ENCODE assay signal across 8 cellular contexts in genomic region chr1:11645670-11646265, GRCh38. TPM values are rescaled to one million over a fixed set of nuclear protein-coding genes. Genes with fewer than 3 reads are reported as not detected.
DNase-seq lines count a peak whose midpoint lies in the region; ATAC-seq lines count a peak whose summit lies in the region.

No MANE protein-coding gene starts in this region.

- intact Hi-C loops in Right ventricle myocardium inferior (cut with DNase I), result no loop called here

- no peak overlapping the region for H3K4me3 Mint-ChIP-seq in activated naive CD4-positive, alpha-beta T cell treated with anti-CD3 and anti-CD28 coated beads, Interleukin-2, amount 10 ng/mL, durations not matched to agents 7 days and 5 days

- peaks cover 20% of the 10 kb centered on the region for H3K4me1 Mint-ChIP-seq in activated naive CD4-positive, alpha-beta T cell treated with anti-CD3 and anti-CD28 coated beads, Interleukin-2, amount 10 ng/mL, durations not matched to agents 7 days and 5 days

- no peaks in the 10 kb centered on the region for H3K9me3 Mint-ChIP-seq in activated naive CD4-positive, alpha-beta T cell treated with anti-CD3 and anti-CD28 coated beads, Interleukin-2, amount 10 ng/mL, durations not matched to agents 7 days and 5 days

- no peaks in the 10 kb centered on the region for H3K36me3 Mint-ChIP-seq in activated naive CD4-positive, alpha-beta T cell treated with anti-CD3 and anti-CD28 coated beads, Interleukin-2, amount 10 ng/mL, durations not matched to agents 7 days and 5 days

- ATAC-seq in Right ventricle myocardium inferior, result peak; percentile 36
- no peak for ATAC-seq in HG03159 (IDR thresholded peaks at IDR 0.05; ENCODE audit: unreplicated experiment)
- no peak for ATAC-seq in GM18909 (IDR thresholded peaks at IDR 0.05; ENCODE audit: poor library complexity, unreplicated experiment)

- DNase-seq in Daoy (ENCODE audit: low read depth) (peak; percentile 84), NAMALWA (ENCODE audit: low spot score) (peak; percentile 93), SKM-1 (lab: John Stamatoyannopoulos, UW; ENCODE audit: unreplicated experiment) (peak; percentile 80), Right ventricle myocardium inferior (ENCODE audit: missing footprints) (peak; percentile 87), pulmonary artery endothelial cell (ENCODE audit: low read depth, low spot score) (peak; percentile 40)
- DNase-seq in activated naive CD4-positive, alpha-beta T cell treated with anti-CD3 and anti-CD28 coated beads, Interleukin-2, amount 10 ng/mL, durations not matched to agents 7 days and 5 days, result peak; percentile 92

- CTCF ChIA-PET in activated naive CD4-positive, alpha-beta T cell treated with anti-CD3 and anti-CD28 coated beads, Interleukin-2, amount 10 ng/mL, durations not matched to agents 7 days and 5 days (lab: Charles Lee), result interaction anchor here (0.6 to 10.7 kb wide), 21 partner anchors 9 to 608 kb away, joined by 3 to 101 read pairs (median 4); partner anchors contain the start of genes EXOSC10, FBXO6, MAD2L2 and MTOR

- no peak overlapping the region for H3K27ac Mint-ChIP-seq in activated naive CD4-positive, alpha-beta T cell treated with anti-CD3 and anti-CD28 coated beads, Interleukin-2, amount 10 ng/mL, durations not matched to agents 7 days and 5 days

- H3K27me3 Mint-ChIP-seq in activated naive CD4-positive, alpha-beta T cell treated with anti-CD3 and anti-CD28 coated beads, Interleukin-2, amount 10 ng/mL, durations not matched to agents 7 days and 5 days, result peaks cover 53% of the 10 kb centered on the region

RNA-seq across cellular contexts. Expression of gene FBXO2, which starts 8.5 kb away (rescaled TPM):
- total RNA-seq in Daoy (2014; rRNA removed; shearing (Covaris generic)), result 1.4 TPM in 1 of 2 replicates, not detected in the other
- total RNA-seq in Right ventricle myocardium inferior, result 4.2 TPM
- total RNA-seq in pulmonary artery endothelial cell, result 1.1 TPM in 2 replicates

RNA-seq across cellular contexts. Expression of gene FBXO44, which starts 8.9 kb away (rescaled TPM):
- total RNA-seq in Daoy (2014; rRNA removed; shearing (Covaris generic)), result 2.7 and 6.3 TPM in 2 replicates
- 19.0 TPM for total RNA-seq in Right ventricle myocardium inferior
- total RNA-seq in pulmonary artery endothelial cell, result 6.0 and 6.9 TPM in 2 replicates

RNA-seq across cellular contexts. Expression of gene FBXO6, which starts 18.2 kb away (rescaled TPM):
- total RNA-seq in Daoy (2014; rRNA removed; shearing (Covaris generic)), result 1.1 and 2.4 TPM in 2 replicates
- total RNA-seq in Right ventricle myocardium inferior (11.8 TPM), pulmonary artery endothelial cell (1.7 and 1.8 TPM in 2 replicates)

RNA-seq across cellular contexts. Expression of gene MAD2L2, which starts 35.2 kb away (rescaled TPM):
- 80.3 and 91.7 TPM in 2 replicates for total RNA-seq in Daoy (2014; rRNA removed; shearing (Covaris generic))
- total RNA-seq in Right ventricle myocardium inferior (20.1 TPM), pulmonary artery endothelial cell (35.6 and 49.5 TPM in 2 replicates)

RNA-seq across cellular contexts. Expression of gene DRAXIN, which starts 45.7 kb away (rescaled TPM):
- total RNA-seq in Daoy (2014; rRNA removed; shearing (Covaris generic)), result 0.86 and 0.97 TPM in 2 replicates
- total RNA-seq in Right ventricle myocardium inferior, result 0.03 TPM
- total RNA-seq in pulmonary artery endothelial cell, result 0.11 and 0.33 TPM in 2 replicates

Comparison
In these comparisons a context has a peak if more than half of its experiments do, and no peak if none do; other contexts are left out.
1. DNase-seq: peak in every context shown above with its lines; median percentile 93 in NAMALWA; 92 in activated naive CD4-positive, alpha-beta T cell treated with anti-CD3 and anti-CD28 coated beads, Interleukin-2, amount 10 ng/mL, durations not matched to agents 7 days and 5 days; 87 in Right ventricle myocardium inferior; 84 in Daoy; 80 in SKM-1; 40 in pulmonary artery endothelial cell.